ENCODE assay signal across 18 cellular contexts in genomic region chr4:41426523-41426922, GRCh38.
DNase-seq lines count a peak whose midpoint lies in the region; ATAC-seq, FAIRE-seq and TF ChIP-seq lines count a peak whose summit lies in the region.
"Had no signal": no experiment of that assay in that cellular context is flagged by ENCODE, and none has a peak within 500 bp of the region (broad histone marks: within the 10 kb centered on the region; RNA-seq: fewer than 3 reads in every experiment).

No MANE protein-coding gene starts in this region.

- no peaks in the 10 kb centered on the region for H3K9me2 ChIP-seq in PC-9 (ENCODE audit: insufficient read depth)

- H3K27me3 Mint-ChIP-seq in progenitor cell of endocrine pancreas, result peaks cover 6% of the 10 kb centered on the region
- H3K27me3 Mint-ChIP-seq: stimulated activated naive B cell treated with anti-CD40 and anti-IgM and Interleukin-4, amounts not matched to agents 10 μg/mL and 1 μg/mL and 100 μg/mL, for 72 hours; T-cell had no signal

- H3K4me3 ChIP-seq in PC-9 (no peak overlapping the region), right cardiac atrium (ENCODE audit: low read length) (no peak overlapping the region)
- H3K4me3 ChIP-seq: GM23338, ovary had no signal

- WGBS in right cardiac atrium, result 35% methylated on average over 3 of the region's 3 CpGs

- no peak overlapping the region for H3K4me3 Mint-ChIP-seq in progenitor cell of endocrine pancreas (ENCODE audit: low read depth)
- H3K4me3 Mint-ChIP-seq: GM23338; stimulated activated naive B cell treated with anti-CD40 and anti-IgM and Interleukin-4, amounts not matched to agents 10 μg/mL and 1 μg/mL and 100 μg/mL, for 72 hours; T-cell had no signal

- intact Hi-C loops in PC-9 (cut with micrococcal nuclease; ENCODE audit: unreplicated experiment), result no loop called here
- intact Hi-C loops in right cardiac atrium (cut with DNase I), result no loop called here

- H3K27ac Mint-ChIP-seq in progenitor cell of endocrine pancreas, result peak overlapping the region; percentile 78
- H3K27ac Mint-ChIP-seq: GM23338; stimulated activated naive B cell treated with anti-CD40 and anti-IgM and Interleukin-4, amounts not matched to agents 10 μg/mL and 1 μg/mL and 100 μg/mL, for 72 hours; T-cell had no signal

- POLR2A ChIA-PET in PC-9 (lab: Charles Lee; ENCODE audit: unreplicated experiment), result no interaction called here

- peaks cover 63% of the 10 kb centered on the region for H3K79me2 ChIP-seq in PC-9 (ENCODE audit: low read depth)

- no peak overlapping the region for H2AFZ ChIP-seq in PC-9
- H2AFZ ChIP-seq: GM23338 had no signal

- H3K27me3 ChIP-seq in PC-9 (ENCODE audit: insufficient read depth, low read depth) (no peaks in the 10 kb centered on the region), right cardiac atrium (ENCODE audit: control insufficient read depth, insufficient read depth) (no peaks in the 10 kb centered on the region)
- H3K27me3 ChIP-seq: ovary had no signal

- H3K4me1 Mint-ChIP-seq in progenitor cell of endocrine pancreas (ENCODE audit: low read depth), result peaks cover 30% of the 10 kb centered on the region
- H3K4me1 Mint-ChIP-seq: stimulated activated naive B cell treated with anti-CD40 and anti-IgM and Interleukin-4, amounts not matched to agents 10 μg/mL and 1 μg/mL and 100 μg/mL, for 72 hours; T-cell had no signal

- peaks cover 15% of the 10 kb centered on the region; the same call in 1 of the 2 replicates for H3K36me3 ChIP-seq in PC-9 (ENCODE audit: low read depth)
- H3K36me3 ChIP-seq: ovary had no signal

- no peaks in the 10 kb centered on the region for H4K20me1 ChIP-seq in PC-9 (ENCODE audit: insufficient read depth)

- H3K4me1 ChIP-seq in PC-9 (replicated peaks; ENCODE audit: insufficient read depth) (peaks cover 8% of the 10 kb centered on the region), right cardiac atrium (ENCODE audit: control insufficient read depth, insufficient read depth, low read length) (peaks cover 10% of the 10 kb centered on the region)

- H3F3A ChIP-seq in PC-9 (ENCODE audit: insufficient read depth, low read depth), result 0 out of 2 replicates have a peak, but pooled peaks cover 7% of the 10 kb centered on the region

- H3K36me3 Mint-ChIP-seq in progenitor cell of endocrine pancreas (ENCODE audit: insufficient read depth), result no peaks in the 10 kb centered on the region
- H3K36me3 Mint-ChIP-seq: stimulated activated naive B cell treated with anti-CD40 and anti-IgM and Interleukin-4, amounts not matched to agents 10 μg/mL and 1 μg/mL and 100 μg/mL, for 72 hours; T-cell had no signal

- TF ChIP-seq CTCF in PC-9 (conservative IDR thresholded peaks at IDR 0.05) (no peak), progenitor cell of endocrine pancreas (IDR thresholded peaks at IDR 0.05; ENCODE audit: unreplicated experiment) (no peak)

- DNase-seq in PC-9 (no peak), right cardiac atrium (no peak), progenitor cell of endocrine pancreas (ENCODE audit: low spot score, unreplicated experiment) (no peak), AG08395 (ENCODE audit: low spot score) (no peak), NCI-H187 (lab: John Stamatoyannopoulos, UW) (no peak), inferior parietal cortex (ENCODE audit: extremely low spot score) (no peak)
- no peak for DNase-seq in stimulated activated naive CD4-positive, alpha-beta T cell treated with Interleukin-2 at 50 U/mL for 16 hours (lab: John Stamatoyannopoulos, UW)
- DNase-seq: KBM-7; NK-92 treated with Interleukin-12 subunit alpha and Interleukin-12 subunit beta, amount 100 ng/mL, for 24 hours; ovary; stimulated activated CD4-positive, alpha-beta T cell treated with anti-CD3 and anti-CD28 coated beads, Interleukin-12 subunit alpha, Interleukin-12 subunit beta, amount 100 ng/mL, for 4 hours; stimulated activated naive B cell treated with anti-CD40 and anti-IgM and Interleukin-4, amounts not matched to agents 10 μg/mL and 1 μg/mL and 100 μg/mL, for 72 hours; T-cell had no signal

- CTCF ChIA-PET in PC-9 (lab: Charles Lee), result no interaction called here

- peak; percentile 86 for FAIRE-seq in A204.1 (lab: Jason Lieb, UNC)
- FAIRE-seq: frontal cortex had no signal

- H3K27ac ChIP-seq in PC-9 (peak overlapping the region; percentile 18; the same call in 1 of the 2 replicates), right cardiac atrium (ENCODE audit: low read length) (no peak overlapping the region)
- H3K27ac ChIP-seq: HL-60, ovary, RWPE1 had no signal

- H3K4me2 ChIP-seq in PC-9, result no peak overlapping the region
- H3K4me2 ChIP-seq: GM23338 had no signal

- peak; percentile 12 to 81 for ATAC-seq in right cardiac atrium
- ATAC-seq: GM23338; stimulated activated naive B cell treated with anti-CD40 and anti-IgM and Interleukin-4, amounts not matched to agents 10 μg/mL and 1 μg/mL and 100 μg/mL, for 72 hours; T-cell had no signal

- no TSS peak for BruUV-seq in PC-9 (replicated peaks; lab: Mats Ljungman, UMichigan)

- H3K9me3 ChIP-seq in PC-9 (ENCODE audit: insufficient read depth, low read depth), result no peaks in the 10 kb centered on the region
- H3K9me3 ChIP-seq in right cardiac atrium (ENCODE audit: control insufficient read depth, low read length), result no peaks in the 10 kb centered on the region
- H3K9me3 ChIP-seq: ovary had no signal

- H3K9me3 Mint-ChIP-seq in progenitor cell of endocrine pancreas (ENCODE audit: low read depth), result no peaks in the 10 kb centered on the region
- H3K9me3 Mint-ChIP-seq: stimulated activated naive B cell treated with anti-CD40 and anti-IgM and Interleukin-4, amounts not matched to agents 10 μg/mL and 1 μg/mL and 100 μg/mL, for 72 hours had no signal
